21 cellular contexts compared by ENCODE assay signal in the genomic region with DNA sequence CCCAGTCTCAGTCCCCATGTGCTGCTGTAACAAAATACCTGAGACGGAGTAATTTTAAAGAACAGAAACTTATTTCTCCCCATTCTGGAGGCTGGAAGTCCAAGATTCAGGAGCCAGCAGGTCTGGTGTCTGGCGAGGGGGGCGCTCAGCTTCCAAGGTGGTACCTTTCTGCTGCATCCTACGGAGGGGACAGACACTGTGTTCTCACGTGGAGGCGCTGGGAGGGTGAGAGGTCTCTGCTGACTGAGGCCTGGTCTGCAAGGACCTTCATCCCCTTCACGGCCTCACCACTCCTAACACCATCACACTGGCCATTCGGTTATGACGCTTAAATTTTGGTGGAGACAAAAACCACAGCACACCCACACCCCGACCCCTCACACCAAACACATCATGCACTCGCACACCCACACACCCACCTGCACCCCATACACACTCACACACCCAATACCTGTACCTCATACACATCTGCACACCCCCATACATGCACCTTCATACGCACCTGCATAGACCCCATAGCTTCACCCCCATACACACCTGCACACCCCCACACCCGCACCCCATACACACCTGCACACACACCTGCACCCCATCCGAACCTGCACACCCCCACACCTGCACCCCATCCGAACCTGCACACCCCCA. TPM values are rescaled to one million over a fixed set of nuclear protein-coding genes. Genes with fewer than 3 reads are reported as not detected.
DNase-seq lines count a peak whose midpoint lies in the region; ATAC-seq and TF ChIP-seq lines count a peak whose summit lies in the region.
"Had no signal": no experiment of that assay in that cellular context is flagged by ENCODE, and none has a peak within 500 bp of the region (broad histone marks: within the 10 kb centered on the region; RNA-seq: fewer than 3 reads in every experiment).

No MANE protein-coding gene starts in this region.

- no peak overlapping the region for H3K27ac ChIP-seq in PC-3 (ENCODE audit: low read length)
- H3K27ac ChIP-seq in ovary: no peak overlapping the region
- H3K27ac ChIP-seq: 22Rv1, KMS-11, SJCRH30 had no signal

- H3K79me2 ChIP-seq in PC-3 (ENCODE audit: low read length): no peaks in the 10 kb centered on the region

- WGBS in ovary, 3 donors: 88 to 91% (median 88%) methylated on average over 15 of the region's 15 CpGs

- H2AFZ ChIP-seq in PC-3 (ENCODE audit: low read length): no peak overlapping the region

- intact Hi-C loops in PC-3 (cut with micrococcal nuclease): no loop called here
- intact Hi-C loops in ovary (cut with DNase I): no loop called here

- no peak overlapping the region for H3K4me2 ChIP-seq in PC-3 (ENCODE audit: low read length)
- H3K4me2 ChIP-seq: KMS-11 had no signal

- no peak overlapping the region for H3K9ac ChIP-seq in PC-3 (ENCODE audit: low read length)
- H3K9ac ChIP-seq: KMS-11 had no signal

- peaks cover 4% of the 10 kb centered on the region for H3K36me3 Mint-ChIP-seq in T-helper 1 cell treated with Interleukin-12 subunit alpha and Interleukin-12 subunit beta and Interleukin-4 antibody, amounts not matched to agents 30 μg/mL and 1 μg/mL, for 36 hours (ENCODE audit: low read depth)
- H3K36me3 Mint-ChIP-seq in stimulated activated memory B cell treated with anti-CD40 and anti-IgM and Interleukin-4, amounts not matched to agents 10 μg/mL and 1 μg/mL and 100 μg/mL, for 72 hours: peaks cover 27% of the 10 kb centered on the region
- H3K36me3 Mint-ChIP-seq in immature natural killer cell: peaks cover 3 to 12% (median 8%) of the 10 kb centered on the region in 3 donors

- no peaks in the 10 kb centered on the region for H3K9me3 Mint-ChIP-seq in T-helper 1 cell treated with Interleukin-12 subunit alpha and Interleukin-12 subunit beta and Interleukin-4 antibody, amounts not matched to agents 30 μg/mL and 1 μg/mL, for 36 hours
- H3K9me3 Mint-ChIP-seq in stimulated activated memory B cell treated with anti-CD40 and anti-IgM and Interleukin-4, amounts not matched to agents 10 μg/mL and 1 μg/mL and 100 μg/mL, for 72 hours: no peaks in the 10 kb centered on the region
- H3K9me3 Mint-ChIP-seq in immature natural killer cell: no peaks in the 10 kb centered on the region
- H3K9me3 Mint-ChIP-seq: CD4-positive, alpha-beta memory T cell had no signal

- POLR2A ChIA-PET in PC-3 (lab: Charles Lee; ENCODE audit: unreplicated experiment): no interaction called here

- H3K4me3 ChIP-seq in PC-3 (ENCODE audit: low read length) (no peak overlapping the region), ovary (no peak overlapping the region)
- H3K4me3 ChIP-seq: BLaER1 treated with 17β-estradiol and CSF1 and Interleukin-3, amounts not matched to agents 10 nM and 100 nM; SJCRH30 had no signal

- peaks cover 26% of the 10 kb centered on the region; the same call in 1 of the 2 replicates for H3K36me3 ChIP-seq in PC-3 (ENCODE audit: low read depth, low read length)
- H3K36me3 ChIP-seq in ovary: no peaks in the 10 kb centered on the region

- TF ChIP-seq EP300 in ovary (IDR thresholded peaks at IDR 0.05): no peak

- H3K4me1 ChIP-seq in PC-3 (ENCODE audit: insufficient read depth, low read length) (no peaks in the 10 kb centered on the region), ovary (ENCODE audit: insufficient read depth) (peaks cover 10% of the 10 kb centered on the region)
- H3K4me1 ChIP-seq: SJCRH30 had no signal

- ATAC-seq in PC-3: no peak
- peak; percentile 6 for ATAC-seq in esophagus mucosa
- ATAC-seq in stimulated activated memory B cell treated with anti-CD40 and anti-IgM and Interleukin-4, amounts not matched to agents 10 μg/mL and 1 μg/mL and 100 μg/mL, for 72 hours: peak; percentile 31

- no peaks in the 10 kb centered on the region for H3K27me3 Mint-ChIP-seq in T-helper 1 cell treated with Interleukin-12 subunit alpha and Interleukin-12 subunit beta and Interleukin-4 antibody, amounts not matched to agents 30 μg/mL and 1 μg/mL, for 36 hours (ENCODE audit: low read depth)
- H3K27me3 Mint-ChIP-seq in stimulated activated memory B cell treated with anti-CD40 and anti-IgM and Interleukin-4, amounts not matched to agents 10 μg/mL and 1 μg/mL and 100 μg/mL, for 72 hours: no peaks in the 10 kb centered on the region
- peaks cover 0 to 1% (median 0%) of the 10 kb centered on the region in 3 donors for H3K27me3 Mint-ChIP-seq in immature natural killer cell (ENCODE audit: low read depth in 3 of 3)
- H3K27me3 Mint-ChIP-seq: CD4-positive, alpha-beta memory T cell had no signal

- no peak overlapping the region for H3K4me3 Mint-ChIP-seq in T-helper 1 cell treated with Interleukin-12 subunit alpha and Interleukin-12 subunit beta and Interleukin-4 antibody, amounts not matched to agents 30 μg/mL and 1 μg/mL, for 36 hours
- no peak overlapping the region for H3K4me3 Mint-ChIP-seq in stimulated activated memory B cell treated with anti-CD40 and anti-IgM and Interleukin-4, amounts not matched to agents 10 μg/mL and 1 μg/mL and 100 μg/mL, for 72 hours
- no peak overlapping the region for H3K4me3 Mint-ChIP-seq in immature natural killer cell
- H3K4me3 Mint-ChIP-seq: CD4-positive, alpha-beta memory T cell had no signal

- peak overlapping the region; percentile 4 for H3K27ac Mint-ChIP-seq in T-helper 1 cell treated with Interleukin-12 subunit alpha and Interleukin-12 subunit beta and Interleukin-4 antibody, amounts not matched to agents 30 μg/mL and 1 μg/mL, for 36 hours
- no peak overlapping the region for H3K27ac Mint-ChIP-seq in stimulated activated memory B cell treated with anti-CD40 and anti-IgM and Interleukin-4, amounts not matched to agents 10 μg/mL and 1 μg/mL and 100 μg/mL, for 72 hours
- H3K27ac Mint-ChIP-seq in immature natural killer cell: peak overlapping the region in 1 of 6 donors; percentile 33

- TF ChIP-seq POLR2A in ovary (IDR thresholded peaks at IDR 0.05): no peak

- H3K27me3 ChIP-seq in PC-3 (ENCODE audit: low read length) (no peaks in the 10 kb centered on the region), ovary (no peaks in the 10 kb centered on the region)
- H3K27me3 ChIP-seq: BLaER1 treated with 17β-estradiol and CSF1 and Interleukin-3, amounts not matched to agents 10 nM and 100 nM; SJCRH30 had no signal

- TF ChIP-seq CTCF in PC-3 (conservative IDR thresholded peaks at IDR 0.05; ENCODE audit: low read depth, low read length) (no peak), ovary (IDR thresholded peaks at IDR 0.05) (no peak), GM20000 (IDR thresholded peaks at IDR 0.05; ENCODE audit: extremely low read depth, missing control alignments) (no peak)

- DNase-seq in T-helper 1 cell: no peak
- DNase-seq in PC-3: no peak
- no peak for DNase-seq in immature natural killer cell
- no peak for DNase-seq in ovary
- no peak for DNase-seq in GM20000 (ENCODE audit: low spot score)
- DNase-seq: ACHN; CD4-positive, alpha-beta memory T cell; DMS153; NCI-H1105; NCI-H146; NCI-H2029; NCI-H2227 treated with DMSO at 0.1 percent for 48 hours; NCI-H510A treated with DMSO at 0.1 percent for 48 hours; NCI-H748 treated with DMSO at 0.1 percent for 48 hours; SJCRH30 had no signal

- H3K9me3 ChIP-seq in PC-3 (ENCODE audit: low read length): no peaks in the 10 kb centered on the region
- no peaks in the 10 kb centered on the region for H3K9me3 ChIP-seq in ovary
- H3K9me3 ChIP-seq: BLaER1 treated with 17β-estradiol and CSF1 and Interleukin-3, amounts not matched to agents 10 nM and 100 nM; SJCRH30 had no signal

- no peaks in the 10 kb centered on the region for H4K20me1 ChIP-seq in PC-3 (ENCODE audit: low read length)

- TSS peak; percentile 17 for BruUV-seq in PC-3 (replicated peaks; lab: Mats Ljungman, UMichigan)

- no peaks in the 10 kb centered on the region for H3K4me1 Mint-ChIP-seq in T-helper 1 cell treated with Interleukin-12 subunit alpha and Interleukin-12 subunit beta and Interleukin-4 antibody, amounts not matched to agents 30 μg/mL and 1 μg/mL, for 36 hours (ENCODE audit: low read depth)
- H3K4me1 Mint-ChIP-seq in stimulated activated memory B cell treated with anti-CD40 and anti-IgM and Interleukin-4, amounts not matched to agents 10 μg/mL and 1 μg/mL and 100 μg/mL, for 72 hours: no peaks in the 10 kb centered on the region
- H3K4me1 Mint-ChIP-seq in immature natural killer cell: peaks cover 0 to 2% of the 10 kb centered on the region in 2 donors

- CTCF ChIA-PET in PC-3 (lab: Charles Lee): no interaction called here

- no peaks in the 10 kb centered on the region for H3K9me2 ChIP-seq in PC-3 (replicated peaks; ENCODE audit: low read length)

- no peaks in the 10 kb centered on the region for H3F3A ChIP-seq in PC-3 (ENCODE audit: low read length, unreplicated experiment)

RNA-seq across cellular contexts. Expression of gene ZDHHC11, which starts 9.8 kb away (rescaled TPM):
- total RNA-seq in PC-3 (2014; rRNA removed): 21.5 and 26.0 TPM in 2 replicates
- total RNA-seq in esophagus mucosa: 11.2 TPM
- not detected for polyA plus RNA-seq in immature natural killer cell
- total RNA-seq in ovary: 10 to 100 TPM in 1 of 7 donors, 1 to 10 TPM in 6; 1.7 to 25.6 (median 6.0) TPM
- polyA plus RNA-seq in ovary: 1 to 10 TPM; 1.1 to 2.1 TPM

RNA-seq across cellular contexts. Expression of gene BRD9, which starts 32.0 kb away (rescaled TPM):
- 50.4 and 64.7 TPM in 2 replicates for total RNA-seq in PC-3 (2014; rRNA removed)
- 21.2 TPM for total RNA-seq in esophagus mucosa
- polyA plus RNA-seq in immature natural killer cell: 10 to 100 TPM in 2 of 3 donors, 1 to 10 TPM in 1; 7.5 to 16.6 (median 16.4) TPM
- 10 to 100 TPM; 18.6 to 42.1 (median 35.0) TPM for total RNA-seq in ovary
- 10 to 100 TPM; 25.6 to 26.3 TPM for polyA plus RNA-seq in ovary

RNA-seq across cellular contexts. Expression of gene TRIP13, which starts 32.1 kb away (rescaled TPM):
- total RNA-seq in PC-3 (2014; rRNA removed) (56.4 and 69.0 TPM in 2 replicates), esophagus mucosa (12.5 TPM), ovary (1 to 10 TPM; 1.3 to 3.9 (median 2.0) TPM)
- polyA plus RNA-seq in immature natural killer cell (1 to 10 TPM in 1 of 3 donors, under 1 TPM in 2; 0.41 to 2.1 (median 0.72) TPM), ovary (1 to 10 TPM; 1.6 to 2.5 TPM)
